In genomic region chr4:126513596-126513995, GRCh38 we compare ENCODE assay signal across 25 cellular contexts.
"Had no signal": no experiment of that assay in that cellular context is flagged by ENCODE, and none has a peak within 500 bp of the region (broad histone marks: within the 10 kb centered on the region; RNA-seq: fewer than 3 reads in every experiment).

No MANE protein-coding gene starts in this region.

- H3K4me1 ChIP-seq: gastroesophageal sphincter, left lung, right atrium auricular region, thyroid gland, upper lobe of right lung had no signal

- H3K27me3 ChIP-seq: brain microvascular endothelial cell, gastroesophageal sphincter, left lung, right atrium auricular region, thyroid gland, upper lobe of right lung had no signal

- DNase-seq: activated CD4-positive, alpha-beta T cell treated with anti-CD3 and anti-CD28 coated beads for 48 hours; activated CD4-positive, alpha-beta T cell treated with anti-CD3 and anti-CD28 coated beads, Interleukin-2, amount 50 U/mL, for 48 hours; activated CD8-positive, alpha-beta memory T cell treated with anti-CD3 and anti-CD28 coated beads, Interleukin-2, amount 50 U/mL, for 4 hours; activated effector memory CD4-positive, alpha-beta T cell treated with anti-CD3 and anti-CD28 coated beads, Interleukin-2, amount 50 U/mL, for 16 hours; activated naive CD4-positive, alpha-beta T cell treated with anti-CD3 and anti-CD28 coated beads for 36 hours; activated naive CD8-positive, alpha-beta T cell treated with anti-CD3 and anti-CD28 coated beads for 36 hours; activated T-cell treated with anti-CD3 and anti-CD28 coated beads, Interleukin-2, amount 50 U/mL, for 1 hour; brain microvascular endothelial cell; central memory CD4-positive, alpha-beta T cell; hippocampal formation; left lung; stimulated activated CD4-positive, alpha-beta T cell treated with anti-CD3 and anti-CD28 coated beads, Interleukin-1b, Interleukin-23, amount 100 ng/mL, for 48 hours; stimulated activated CD4-positive, alpha-beta T cell treated with anti-CD3 and anti-CD28 coated beads, Interleukin-4, amount 100 ng/mL, for 4 hours; stimulated activated CD8-positive, alpha-beta memory T cell treated with anti-CD3 and anti-CD28 coated beads, Interleukin-4, amount 100 ng/mL, for 48 hours; stimulated activated naive CD8-positive, alpha-beta T cell treated with anti-CD3 and anti-CD28 coated beads, Interleukin-15, amount 100 ng/mL, for 72 hours; substantia nigra; T-cell; thyroid gland; upper lobe of right lung had no signal

- H3K9me3 ChIP-seq: gastroesophageal sphincter, left lung, right atrium auricular region, thyroid gland, upper lobe of right lung had no signal

- H3K4me3 ChIP-seq: gastroesophageal sphincter, left lung, lung, right atrium auricular region, smooth muscle cell, thyroid gland, upper lobe of right lung had no signal

- H3K27ac ChIP-seq: brain microvascular endothelial cell, gastroesophageal sphincter, left lung, right atrium auricular region, thyroid gland, upper lobe of right lung, VCaP had no signal

- ATAC-seq: gastroesophageal sphincter; left lung; stimulated activated memory B cell treated with anti-CD40 and anti-IgM and Interleukin-4, amounts not matched to agents 10 μg/mL and 1 μg/mL and 100 μg/mL, for 72 hours; stimulated activated naive CD8-positive, alpha-beta T cell treated with anti-CD3 and anti-CD28 coated beads, Interleukin-15, amount 100 ng/mL, for 72 hours; T-cell; upper lobe of right lung had no signal

- H3K36me3 ChIP-seq: brain microvascular endothelial cell, gastroesophageal sphincter, left lung, right atrium auricular region, thyroid gland, upper lobe of right lung had no signal
